Comparison of ENCODE assay signal across 23 cellular contexts in genomic region chr1:94014087-94014486, GRCh38.
"Had no signal": no experiment of that assay in that cellular context is flagged by ENCODE, and none has a peak within 500 bp of the region (broad histone marks: within the 10 kb centered on the region; RNA-seq: fewer than 3 reads in every experiment).

No MANE protein-coding gene starts in this region.

- H3K27me3 ChIP-seq: brain microvascular endothelial cell, cardiac muscle cell, MG63 had no signal

- H3K36me3 Mint-ChIP-seq: activated naive CD4-positive, alpha-beta T cell treated with anti-CD3 and anti-CD28 coated beads, Interleukin-2, amount 50 U/mL, for 72 hours had no signal

- H3K9me3 ChIP-seq: MG63 had no signal

- H3K4me3 ChIP-seq: cardiac muscle cell, MG63 had no signal

- H3K27ac Mint-ChIP-seq: activated CD8-positive, alpha-beta T cell treated with anti-CD3 and anti-CD28 coated beads for 36 hours; activated naive CD4-positive, alpha-beta T cell treated with anti-CD3 and anti-CD28 coated beads, Interleukin-2, amount 50 U/mL, for 72 hours; activated T-helper 1 cell treated with anti-CD3 and anti-CD28 coated beads, Interleukin-12 subunit alpha, Interleukin-12 subunit beta, Interleukin-2, Interleukin-4 antibody, amounts not matched to agents 30 ng/mL and 10 ng/mL and 1 ng/mL, durations not matched to agents 14 hours and 24 hours and 36 hours had no signal

- H3K9me3 Mint-ChIP-seq: activated CD8-positive, alpha-beta T cell treated with anti-CD3 and anti-CD28 coated beads for 36 hours; activated naive CD4-positive, alpha-beta T cell treated with anti-CD3 and anti-CD28 coated beads, Interleukin-2, amount 50 U/mL, for 72 hours; activated T-helper 1 cell treated with anti-CD3 and anti-CD28 coated beads, Interleukin-12 subunit alpha, Interleukin-12 subunit beta, Interleukin-2, Interleukin-4 antibody, amounts not matched to agents 30 ng/mL and 10 ng/mL and 1 ng/mL, durations not matched to agents 14 hours and 24 hours and 36 hours had no signal

- H3K27ac ChIP-seq: brain microvascular endothelial cell, cardiac muscle cell, VCaP had no signal

- DNase-seq: activated CD4-positive, alpha-beta T cell treated with anti-CD3 and anti-CD28 coated beads for 4 hours; activated CD8-positive, alpha-beta memory T cell treated with anti-CD3 and anti-CD28 coated beads, Interleukin-2, amount 50 U/mL, for 4 hours; activated CD8-positive, alpha-beta T cell treated with anti-CD3 and anti-CD28 coated beads for 36 hours; activated effector memory CD4-positive, alpha-beta T cell treated with anti-CD3 and anti-CD28 coated beads, Interleukin-2, amount 50 U/mL, for 16 hours; activated naive CD4-positive, alpha-beta T cell treated with Interleukin-2 at 50 U/mL for 16 hours; brain microvascular endothelial cell; MV-4-11; NCI-H1092 treated with DMSO at 0.1 percent for 48 hours; NCI-H1417 treated with DMSO at 0.1 percent for 48 hours; NCI-H1694; NCI-H2029; NCI-H2107; NCI-H2171 treated with DMSO at 0.1 percent for 48 hours; NCI-H226; NCI-H526; NCI-H82; SIG-M5 had no signal

- H3K36me3 ChIP-seq: brain microvascular endothelial cell, cardiac muscle cell, MG63 had no signal

- H3K4me3 Mint-ChIP-seq: activated CD8-positive, alpha-beta T cell treated with anti-CD3 and anti-CD28 coated beads for 36 hours; activated T-helper 1 cell treated with anti-CD3 and anti-CD28 coated beads, Interleukin-12 subunit alpha, Interleukin-12 subunit beta, Interleukin-2, Interleukin-4 antibody, amounts not matched to agents 30 ng/mL and 10 ng/mL and 1 ng/mL, durations not matched to agents 14 hours and 24 hours and 36 hours had no signal

- ATAC-seq: activated CD4-positive, CD25-positive, alpha-beta regulatory T cell treated with anti-CD3 and anti-CD28 coated beads, Interleukin-2, amount 50 U/mL, for 24 hours; activated CD8-positive, alpha-beta T cell treated with anti-CD3 and anti-CD28 coated beads for 36 hours; activated naive CD4-positive, alpha-beta T cell treated with anti-CD3 and anti-CD28 coated beads, Interleukin-2, amount 50 U/mL, for 72 hours had no signal

- H3K27me3 Mint-ChIP-seq: activated CD8-positive, alpha-beta T cell treated with anti-CD3 and anti-CD28 coated beads for 36 hours had no signal
